9 cellular contexts compared by ENCODE assay signal in the genomic region with DNA sequence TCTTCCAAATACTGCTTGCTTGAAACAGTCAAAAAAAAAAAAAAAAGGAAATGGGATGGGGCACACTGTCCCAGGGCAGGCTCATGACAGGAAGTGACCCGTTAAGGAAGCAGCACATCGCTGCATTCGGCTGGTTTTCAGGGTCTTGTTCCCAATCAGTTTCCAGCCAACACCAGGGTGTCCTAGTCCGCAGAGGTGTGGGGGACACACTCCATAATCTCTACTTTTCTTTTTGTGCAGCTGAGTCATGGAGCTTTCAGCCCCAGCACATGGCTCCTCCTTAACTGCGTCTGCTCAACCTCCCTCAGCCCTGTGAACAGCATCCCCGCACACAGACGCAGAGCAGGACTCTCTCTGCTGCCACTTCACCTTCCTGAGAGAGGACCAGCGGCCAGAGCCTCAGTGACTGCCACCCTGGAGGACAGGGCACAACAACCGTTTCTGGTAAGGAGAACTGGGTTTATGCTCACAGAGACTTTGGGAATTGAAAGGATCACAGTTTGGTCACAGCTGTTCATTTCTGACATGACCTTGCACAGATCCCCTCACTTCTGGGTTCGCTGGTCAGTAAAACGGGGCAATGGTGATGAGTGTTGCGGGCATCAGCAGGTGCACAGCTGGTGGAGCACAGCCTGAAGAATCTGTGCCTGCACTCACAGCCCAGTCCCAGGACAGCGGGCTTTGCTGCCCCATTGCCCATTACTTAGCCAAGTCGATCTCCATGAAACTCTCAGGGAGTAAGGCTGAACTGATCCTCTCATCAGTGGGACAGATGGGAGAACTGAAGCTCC. TPM values are rescaled to one million over a fixed set of nuclear protein-coding genes. Genes with fewer than 3 reads are reported as not detected.
DNase-seq lines count a peak whose midpoint lies in the region; ATAC-seq, FAIRE-seq and TF ChIP-seq lines count a peak whose summit lies in the region.
"Had no signal": no experiment of that assay in that cellular context is flagged by ENCODE, and none has a peak within 500 bp of the region (broad histone marks: within the 10 kb centered on the region; RNA-seq: fewer than 3 reads in every experiment).

A gene (plus strand): TSS at position 154 of the 791 bp plus-strand sequence. CDS start 3,467 bp downstream, outside the sequence.

- peak; percentile 62 for DNase-seq in activated CD8-positive, alpha-beta memory T cell treated with anti-CD3 and anti-CD28 coated beads, Interleukin-2, amount 50 U/mL, for 4 hours
- DNase-seq in right cardiac atrium (peak in 1 of 3 donors; percentile 65), foreskin fibroblast (no peak), retina (no peak), HTR-8/SVneo (ENCODE audit: insufficient read length, low spot score) (no peak)

- H3K4me3 ChIP-seq in right cardiac atrium (ENCODE audit: low read length) = peak within 1 kb of the TSS; percentile 50
- no peak within 1 kb of the TSS for H3K4me3 ChIP-seq in foreskin fibroblast (ENCODE audit: low read depth in 1 of 2, low read length in 2 of 2)

- no peak for TF ChIP-seq CTCF in foreskin fibroblast (IDR thresholded peaks at IDR 0.05; ENCODE audit: low read depth, low read length)

- WGBS in right cardiac atrium = 23% methylated on average over 14 of the region's 14 CpGs

- no peak for FAIRE-seq in HTR-8/SVneo (lab: Jason Lieb, UNC)
- FAIRE-seq: colon had no signal

- no peaks in the 10 kb centered on the region for H3K9me3 ChIP-seq in right cardiac atrium (ENCODE audit: control insufficient read depth, low read length)

- H3K27ac ChIP-seq in right cardiac atrium (ENCODE audit: low read length) (peak within 1 kb of the TSS; percentile 54), temporal lobe (ENCODE audit: low read depth, low read length) (peak within 1 kb of the TSS; percentile 74)

- peaks cover 4% of the 10 kb centered on the region for H3K4me1 ChIP-seq in right cardiac atrium (ENCODE audit: control insufficient read depth, insufficient read depth, low read length)

- H3K27me3 ChIP-seq in right cardiac atrium (ENCODE audit: control insufficient read depth, insufficient read depth) = no peaks in the 10 kb centered on the region

- intact Hi-C loops in right cardiac atrium (cut with DNase I) = loop anchor here in 1 of 4 donors (2.0 to 5.0 kb wide), 2 partner anchors 61 to 105 kb away; a partner anchor contains a TSS

- peak; percentile 75 for ATAC-seq in GM18498 (IDR thresholded peaks at IDR 0.05; ENCODE audit: unreplicated experiment)
- ATAC-seq in HG03095 (IDR thresholded peaks at IDR 0.05; ENCODE audit: unreplicated experiment) = peak; percentile 50
- ATAC-seq in right cardiac atrium = peak; percentile 73 to 81

RNA-seq across cellular contexts. Expression of the gene that starts here (rescaled TPM):
- 10 to 100 TPM in 3 of 4 donors, 1 to 10 TPM in 1; 9.3 to 24.2 (median 11.1) TPM for total RNA-seq in right cardiac atrium
- polyA plus RNA-seq in right cardiac atrium = 22.3 TPM
- total RNA-seq in temporal lobe = 2.7 TPM
